In genomic region chr6:3737149-3737830, GRCh38 we compare ENCODE assay signal across 19 cellular contexts.
"Had no signal": no experiment of that assay in that cellular context is flagged by ENCODE, and none has a peak within 500 bp of the region (broad histone marks: within the 10 kb centered on the region; RNA-seq: fewer than 3 reads in every experiment).

No MANE protein-coding gene starts in this region.

- H3K36me3 Mint-ChIP-seq: activated naive CD4-positive, alpha-beta T cell treated with anti-CD3 and anti-CD28 coated beads, Interleukin-2, amount 50 U/mL, for 24 hours; naive thymus-derived CD8-positive, alpha-beta T cell had no signal

- H3K4me1 ChIP-seq: colonic mucosa had no signal

- H3K36me3 ChIP-seq: colonic mucosa had no signal

- H3K27ac Mint-ChIP-seq: activated naive CD4-positive, alpha-beta T cell treated with anti-CD3 and anti-CD28 coated beads, Interleukin-2, amount 50 U/mL, for 24 hours; activated T-helper 2 cell treated with anti-CD3 and anti-CD28 coated beads, Interferon-gamma antibody, Interleukin-2, Interleukin-4, amounts not matched to agents 10 μg/mL and 5 μg/mL and 100 μg/mL, durations not matched to agents 14 hours and 24 hours and 36 hours had no signal

- H3K9me3 Mint-ChIP-seq: activated naive CD4-positive, alpha-beta T cell treated with anti-CD3 and anti-CD28 coated beads, Interleukin-2, amount 50 U/mL, for 24 hours had no signal

- DNase-seq: activated CD4-positive, alpha-beta T cell treated with anti-CD3 and anti-CD28 coated beads, Interleukin-2, amount 50 U/mL, for 48 hours; activated T-cell treated with anti-CD3 and anti-CD28 coated beads, Interleukin-2, amount 50 U/mL, for 1 hour; body of pancreas; colonic mucosa; foreskin fibroblast; left colon; naive thymus-derived CD8-positive, alpha-beta T cell; SK-N-SH; small intestine; stimulated activated CD4-positive, alpha-beta T cell treated with anti-CD3 and anti-CD28 coated beads, Interleukin-4, amount 100 ng/mL, for 24 hours; stimulated activated naive CD4-positive, alpha-beta T cell; T-helper 1 cell; upper lobe of left lung had no signal

- H3K9me3 ChIP-seq: colonic mucosa, SK-N-SH had no signal

- H3K4me3 Mint-ChIP-seq: activated naive CD4-positive, alpha-beta T cell treated with anti-CD3 and anti-CD28 coated beads, Interleukin-2, amount 50 U/mL, for 24 hours; naive thymus-derived CD8-positive, alpha-beta T cell had no signal

- H3K27ac ChIP-seq: body of pancreas, colonic mucosa, esophagus muscularis mucosa, upper lobe of left lung, VCaP had no signal

- H3K27me3 ChIP-seq: body of pancreas, colonic mucosa, esophagus muscularis mucosa, upper lobe of left lung had no signal

- ATAC-seq: body of pancreas; left colon; naive thymus-derived CD8-positive, alpha-beta T cell; right cardiac atrium had no signal

- H3K4me3 ChIP-seq: body of pancreas, colonic mucosa, esophagus muscularis mucosa, lung, upper lobe of left lung had no signal
